Comparison of ENCODE assay signal across 17 cellular contexts in the genomic region with DNA sequence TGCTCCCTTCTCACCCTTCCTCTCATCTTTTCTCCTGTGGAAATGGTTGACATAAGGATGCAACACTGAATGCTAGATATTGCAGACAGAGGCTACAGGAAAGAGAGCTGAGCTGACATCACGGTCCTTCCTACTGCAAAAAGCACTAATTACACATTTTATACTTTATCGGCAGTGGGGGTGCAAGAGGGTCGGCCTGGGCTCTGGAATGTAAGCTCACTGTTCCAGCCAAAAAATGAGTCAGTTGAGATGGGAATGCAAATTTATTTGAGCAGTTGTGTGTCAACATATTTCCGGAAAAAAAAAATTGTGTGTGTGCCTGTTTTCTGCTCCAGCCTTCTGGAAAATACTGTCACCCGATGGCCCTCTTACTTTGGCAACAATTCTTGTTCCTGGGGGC. TPM values are rescaled to one million over a fixed set of nuclear protein-coding genes. Genes with fewer than 3 reads are reported as not detected.
DNase-seq lines count a peak whose midpoint lies in the region; ATAC-seq and TF ChIP-seq lines count a peak whose summit lies in the region.
"Had no signal": no experiment of that assay in that cellular context is flagged by ENCODE, and none has a peak within 500 bp of the region (broad histone marks: within the 10 kb centered on the region; RNA-seq: fewer than 3 reads in every experiment).

No MANE protein-coding gene starts in this region.

- H3K4me1 ChIP-seq in tibial artery, result peaks cover 0 to 17% (median 6%) of the 10 kb centered on the region in 4 donors
- peaks cover 3% of the 10 kb centered on the region for H3K4me1 ChIP-seq in mesenchymal stem cell (ENCODE audit: control insufficient read depth, insufficient read depth, low read depth, low read length)
- H3K4me1 ChIP-seq: neural progenitor cell, spleen had no signal

- ATAC-seq in GM18861 (IDR thresholded peaks at IDR 0.05; ENCODE audit: unreplicated experiment), result no peak
- no peak for ATAC-seq in HG03469 (IDR thresholded peaks at IDR 0.05; ENCODE audit: unreplicated experiment)
- ATAC-seq: HCT116 had no signal

- H3K27ac ChIP-seq in tibial artery (peak overlapping the region; percentile 62 to 70), mesenchymal stem cell (ENCODE audit: low read length, poor library complexity, severe bottlenecking) (no peak overlapping the region)
- H3K27ac ChIP-seq: C4-2B, neural progenitor cell, WERI-Rb-1 had no signal

- H3K79me1 ChIP-seq in mesenchymal stem cell (replicated peaks; ENCODE audit: low read length, poor library complexity, severe bottlenecking), result no peaks in the 10 kb centered on the region

- H3K9me3 ChIP-seq in tibial artery, result no peaks in the 10 kb centered on the region
- H3K9me3 ChIP-seq in mesenchymal stem cell (ENCODE audit: control insufficient read depth, low read length), result peaks cover 21% of the 10 kb centered on the region

- H4K8ac ChIP-seq in mesenchymal stem cell (ENCODE audit: low read length), result no peak overlapping the region

- H3K14ac ChIP-seq in mesenchymal stem cell (ENCODE audit: low read length in 2 of 2), result no peak overlapping the region

- H2BK120ac ChIP-seq in mesenchymal stem cell (ENCODE audit: low read depth, low read length), result no peak overlapping the region

- no peak for TF ChIP-seq CTCF in choroid plexus epithelial cell (conservative IDR thresholded peaks at IDR 0.05; ENCODE audit: low read depth, low read length)
- no peak for TF ChIP-seq CTCF in tibial artery (IDR thresholded peaks at IDR 0.05)

- WGBS in mesenchymal stem cell, result 82% methylated on average over 5 of the region's 5 CpGs

- H3K18ac ChIP-seq in mesenchymal stem cell (ENCODE audit: low read depth in 1 of 2, low read length in 2 of 2), result no peak overlapping the region

- H4K91ac ChIP-seq in mesenchymal stem cell (ENCODE audit: low read length), result no peak overlapping the region

- intact Hi-C loops in tibial artery (cut with DNase I; ENCODE audit: low total_unique reads), result no loop called here

- no peak overlapping the region for H3K4me2 ChIP-seq in mesenchymal stem cell (ENCODE audit: low read length, poor library complexity, severe bottlenecking)
- H3K4me2 ChIP-seq: neural progenitor cell had no signal

- H3K9ac ChIP-seq in mesenchymal stem cell (ENCODE audit: low read length), result no peak overlapping the region
- H3K9ac ChIP-seq: neural progenitor cell had no signal

- H3K27me3 ChIP-seq in tibial artery, result no peaks in the 10 kb centered on the region
- no peaks in the 10 kb centered on the region for H3K27me3 ChIP-seq in mesenchymal stem cell (ENCODE audit: control insufficient read depth in 1 of 2, insufficient read depth in 1 of 2, low read length in 2 of 2)
- H3K27me3 ChIP-seq: neural progenitor cell had no signal

- no peak overlapping the region for H3K23ac ChIP-seq in mesenchymal stem cell (ENCODE audit: low read length in 2 of 2)

- no peaks in the 10 kb centered on the region for H3K36me3 ChIP-seq in tibial artery
- no peaks in the 10 kb centered on the region for H3K36me3 ChIP-seq in mesenchymal stem cell (ENCODE audit: control insufficient read depth in 1 of 2, insufficient read depth in 2 of 2, low read depth in 1 of 2, low read length in 2 of 2)
- H3K36me3 ChIP-seq: neural progenitor cell, spleen, WERI-Rb-1 had no signal

- H2BK15ac ChIP-seq in mesenchymal stem cell (ENCODE audit: low read depth, poor library complexity, severe bottlenecking), result no peak overlapping the region

- H2AK5ac ChIP-seq in mesenchymal stem cell (ENCODE audit: low read length, severe bottlenecking), result no peak overlapping the region

- H3K4ac ChIP-seq in mesenchymal stem cell (ENCODE audit: low read depth in 1 of 2, low read length in 2 of 2), result no peak overlapping the region

- no peak overlapping the region for H3K4me3 ChIP-seq in choroid plexus epithelial cell (ENCODE audit: low read depth, low read length)
- H3K4me3 ChIP-seq in tibial artery, result peak overlapping the region in 1 of 2 donors; percentile 17
- no peak overlapping the region for H3K4me3 ChIP-seq in mesenchymal stem cell (ENCODE audit: insufficient read depth in 1 of 2, low read depth in 1 of 2, low read length in 2 of 2)
- H3K4me3 ChIP-seq: neural progenitor cell, spleen had no signal

- DNase-seq in M059J (ENCODE audit: low read depth) (peak; percentile 61), choroid plexus epithelial cell (ENCODE audit: low read depth) (peak; percentile 57), iris pigment epithelial cell (ENCODE audit: low read depth) (peak; percentile 23), tibial artery (no peak), mesenchymal stem cell (no peak)
- DNase-seq: activated naive CD4-positive, alpha-beta T cell; cerebellar nuclear complex; DMS53; NCI-H1694; NCI-H510A; spleen; WERI-Rb-1 had no signal

- H2BK12ac ChIP-seq in mesenchymal stem cell (ENCODE audit: low read length in 2 of 2), result no peak overlapping the region

- no peak overlapping the region for H2AFZ ChIP-seq in mesenchymal stem cell (ENCODE audit: low read depth, low read length)
- H2AFZ ChIP-seq: neural progenitor cell had no signal

- H2BK5ac ChIP-seq in mesenchymal stem cell (ENCODE audit: low read depth, low read length, poor library complexity, severe bottlenecking), result no peak overlapping the region

RNA-seq across cellular contexts. Expression of a gene that starts 14.1 kb away (rescaled TPM):
- total RNA-seq in M059J (2014; rRNA removed; shearing (Covaris generic)), result 10.4 and 15.0 TPM in 2 replicates
- polyA plus RNA-seq in mesenchymal stem cell (2013, experiment 1 of 2), result 14.5 TPM
- polyA plus RNA-seq in mesenchymal stem cell (2013, experiment 2 of 2), result 12.9 TPM

Comparison
In these comparisons a context has a peak if more than half of its experiments do, and no peak if none do; other contexts are left out.
1. DNase-seq: peak in M059J (single experiment), choroid plexus epithelial cell (single experiment) and iris pigment epithelial cell (single experiment); none in tibial artery (0 of 2) and mesenchymal stem cell (single experiment).